ENCODE assay signal across 1 cellular context in the genomic region with DNA sequence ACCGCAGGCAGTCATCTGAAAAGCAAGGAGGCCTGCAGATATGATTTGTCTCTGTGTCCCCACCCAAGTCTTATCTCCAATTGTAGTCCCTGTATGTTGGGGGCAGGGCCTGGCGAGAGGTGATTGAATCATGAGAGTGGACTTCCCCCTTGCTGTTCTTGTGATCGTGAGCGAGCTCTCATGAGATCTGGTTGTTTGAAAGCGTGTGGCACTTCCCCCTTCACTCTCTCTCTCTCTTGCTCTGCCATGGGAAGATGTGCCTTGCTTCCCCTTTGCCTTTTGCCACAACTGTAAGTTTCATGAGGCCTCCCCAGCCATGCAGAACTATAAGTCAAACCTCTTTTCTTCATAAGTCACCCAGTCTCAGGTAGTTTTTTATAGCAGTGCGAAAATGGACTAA.
TF ChIP-seq lines count a peak whose summit lies in the region.

No MANE protein-coding gene starts in this region.

TF ChIP-seq in GM23338, 12 proteins besides CTCF, POLR2A, EP300 and RAD21 (continued from another document):
- TF ChIP-seq, protein P1, sequence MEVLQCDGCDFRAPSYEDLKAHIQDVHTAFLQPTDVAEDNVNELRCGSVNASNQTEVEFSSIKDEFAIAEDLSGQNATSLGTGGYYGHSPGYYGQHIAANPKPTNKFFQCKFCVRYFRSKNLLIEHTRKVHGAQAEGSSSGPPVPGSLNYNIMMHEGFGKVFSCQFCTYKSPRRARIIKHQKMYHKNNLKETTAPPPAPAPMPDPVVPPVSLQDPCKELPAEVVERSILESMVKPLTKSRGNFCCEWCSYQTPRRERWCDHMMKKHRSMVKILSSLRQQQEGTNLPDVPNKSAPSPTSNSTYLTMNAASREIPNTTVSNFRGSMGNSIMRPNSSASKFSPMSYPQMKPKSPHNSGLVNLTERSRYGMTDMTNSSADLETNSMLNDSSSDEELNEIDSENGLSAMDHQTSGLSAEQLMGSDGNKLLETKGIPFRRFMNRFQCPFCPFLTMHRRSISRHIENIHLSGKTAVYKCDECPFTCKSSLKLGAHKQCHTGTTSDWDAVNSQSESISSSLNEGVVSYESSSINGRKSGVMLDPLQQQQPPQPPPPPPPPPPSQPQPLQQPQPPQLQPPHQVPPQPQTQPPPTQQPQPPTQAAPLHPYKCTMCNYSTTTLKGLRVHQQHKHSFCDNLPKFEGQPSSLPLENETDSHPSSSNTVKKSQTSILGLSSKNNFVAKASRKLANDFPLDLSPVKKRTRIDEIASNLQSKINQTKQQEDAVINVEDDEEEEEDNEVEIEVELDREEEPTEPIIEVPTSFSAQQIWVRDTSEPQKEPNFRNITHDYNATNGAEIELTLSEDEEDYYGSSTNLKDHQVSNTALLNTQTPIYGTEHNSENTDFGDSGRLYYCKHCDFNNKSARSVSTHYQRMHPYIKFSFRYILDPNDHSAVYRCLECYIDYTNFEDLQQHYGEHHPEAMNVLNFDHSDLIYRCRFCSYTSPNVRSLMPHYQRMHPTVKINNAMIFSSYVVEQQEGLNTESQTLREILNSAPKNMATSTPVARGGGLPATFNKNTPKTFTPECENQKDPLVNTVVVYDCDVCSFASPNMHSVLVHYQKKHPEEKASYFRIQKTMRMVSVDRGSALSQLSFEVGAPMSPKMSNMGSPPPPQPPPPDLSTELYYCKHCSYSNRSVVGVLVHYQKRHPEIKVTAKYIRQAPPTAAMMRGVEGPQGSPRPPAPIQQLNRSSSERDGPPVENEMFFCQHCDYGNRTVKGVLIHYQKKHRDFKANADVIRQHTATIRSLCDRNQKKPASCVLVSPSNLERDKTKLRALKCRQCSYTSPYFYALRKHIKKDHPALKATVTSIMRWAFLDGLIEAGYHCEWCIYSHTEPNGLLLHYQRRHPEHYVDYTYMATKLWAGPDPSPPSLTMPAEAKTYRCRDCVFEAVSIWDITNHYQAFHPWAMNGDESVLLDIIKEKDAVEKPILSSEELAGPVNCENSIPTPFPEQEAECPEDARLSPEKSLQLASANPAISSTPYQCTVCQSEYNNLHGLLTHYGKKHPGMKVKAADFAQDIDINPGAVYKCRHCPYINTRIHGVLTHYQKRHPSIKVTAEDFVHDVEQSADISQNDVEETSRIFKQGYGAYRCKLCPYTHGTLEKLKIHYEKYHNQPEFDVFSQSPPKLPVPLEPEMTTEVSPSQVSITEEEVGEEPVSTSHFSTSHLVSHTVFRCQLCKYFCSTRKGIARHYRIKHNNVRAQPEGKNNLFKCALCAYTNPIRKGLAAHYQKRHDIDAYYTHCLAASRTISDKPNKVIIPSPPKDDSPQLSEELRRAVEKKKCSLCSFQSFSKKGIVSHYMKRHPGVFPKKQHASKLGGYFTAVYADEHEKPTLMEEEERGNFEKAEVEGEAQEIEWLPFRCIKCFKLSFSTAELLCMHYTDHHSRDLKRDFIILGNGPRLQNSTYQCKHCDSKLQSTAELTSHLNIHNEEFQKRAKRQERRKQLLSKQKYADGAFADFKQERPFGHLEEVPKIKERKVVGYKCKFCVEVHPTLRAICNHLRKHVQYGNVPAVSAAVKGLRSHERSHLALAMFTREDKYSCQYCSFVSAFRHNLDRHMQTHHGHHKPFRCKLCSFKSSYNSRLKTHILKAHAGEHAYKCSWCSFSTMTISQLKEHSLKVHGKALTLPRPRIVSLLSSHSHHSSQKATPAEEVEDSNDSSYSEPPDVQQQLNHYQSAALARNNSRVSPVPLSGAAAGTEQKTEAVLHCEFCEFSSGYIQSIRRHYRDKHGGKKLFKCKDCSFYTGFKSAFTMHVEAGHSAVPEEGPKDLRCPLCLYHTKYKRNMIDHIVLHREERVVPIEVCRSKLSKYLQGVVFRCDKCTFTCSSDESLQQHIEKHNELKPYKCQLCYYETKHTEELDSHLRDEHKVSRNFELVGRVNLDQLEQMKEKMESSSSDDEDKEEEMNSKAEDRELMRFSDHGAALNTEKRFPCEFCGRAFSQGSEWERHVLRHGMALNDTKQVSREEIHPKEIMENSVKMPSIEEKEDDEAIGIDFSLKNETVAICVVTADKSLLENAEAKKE (CRISPR knock-in tag; IDR thresholded peaks at IDR 0.05): no peak
- TF ChIP-seq EZH2phosphoT487 (IDR thresholded peaks at IDR 0.05; ENCODE audit: unreplicated experiment) (no peak), POLR2AphosphoS5 (IDR thresholded peaks at IDR 0.05; ENCODE audit: low read depth) (no peak), CREB1 (CRISPR knock-in tag; IDR thresholded peaks at IDR 0.05; ENCODE audit: low read depth) (no peak), JUNB (IDR thresholded peaks at IDR 0.05; ENCODE audit: unreplicated experiment) (no peak), ZNF331 (CRISPR knock-in tag; IDR thresholded peaks at IDR 0.05; ENCODE audit: low read depth) (no peak), EZH2 (IDR thresholded peaks at IDR 0.05; ENCODE audit: low read depth, unreplicated experiment) (no peak), STAT1 (IDR thresholded peaks at IDR 0.05; ENCODE audit: unreplicated experiment) (no peak)
- TF ChIP-seq, protein P2, sequence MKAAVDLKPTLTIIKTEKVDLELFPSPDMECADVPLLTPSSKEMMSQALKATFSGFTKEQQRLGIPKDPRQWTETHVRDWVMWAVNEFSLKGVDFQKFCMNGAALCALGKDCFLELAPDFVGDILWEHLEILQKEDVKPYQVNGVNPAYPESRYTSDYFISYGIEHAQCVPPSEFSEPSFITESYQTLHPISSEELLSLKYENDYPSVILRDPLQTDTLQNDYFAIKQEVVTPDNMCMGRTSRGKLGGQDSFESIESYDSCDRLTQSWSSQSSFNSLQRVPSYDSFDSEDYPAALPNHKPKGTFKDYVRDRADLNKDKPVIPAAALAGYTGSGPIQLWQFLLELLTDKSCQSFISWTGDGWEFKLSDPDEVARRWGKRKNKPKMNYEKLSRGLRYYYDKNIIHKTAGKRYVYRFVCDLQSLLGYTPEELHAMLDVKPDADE (IDR thresholded peaks at IDR 0.05): no peak
- TF ChIP-seq, protein P3, sequence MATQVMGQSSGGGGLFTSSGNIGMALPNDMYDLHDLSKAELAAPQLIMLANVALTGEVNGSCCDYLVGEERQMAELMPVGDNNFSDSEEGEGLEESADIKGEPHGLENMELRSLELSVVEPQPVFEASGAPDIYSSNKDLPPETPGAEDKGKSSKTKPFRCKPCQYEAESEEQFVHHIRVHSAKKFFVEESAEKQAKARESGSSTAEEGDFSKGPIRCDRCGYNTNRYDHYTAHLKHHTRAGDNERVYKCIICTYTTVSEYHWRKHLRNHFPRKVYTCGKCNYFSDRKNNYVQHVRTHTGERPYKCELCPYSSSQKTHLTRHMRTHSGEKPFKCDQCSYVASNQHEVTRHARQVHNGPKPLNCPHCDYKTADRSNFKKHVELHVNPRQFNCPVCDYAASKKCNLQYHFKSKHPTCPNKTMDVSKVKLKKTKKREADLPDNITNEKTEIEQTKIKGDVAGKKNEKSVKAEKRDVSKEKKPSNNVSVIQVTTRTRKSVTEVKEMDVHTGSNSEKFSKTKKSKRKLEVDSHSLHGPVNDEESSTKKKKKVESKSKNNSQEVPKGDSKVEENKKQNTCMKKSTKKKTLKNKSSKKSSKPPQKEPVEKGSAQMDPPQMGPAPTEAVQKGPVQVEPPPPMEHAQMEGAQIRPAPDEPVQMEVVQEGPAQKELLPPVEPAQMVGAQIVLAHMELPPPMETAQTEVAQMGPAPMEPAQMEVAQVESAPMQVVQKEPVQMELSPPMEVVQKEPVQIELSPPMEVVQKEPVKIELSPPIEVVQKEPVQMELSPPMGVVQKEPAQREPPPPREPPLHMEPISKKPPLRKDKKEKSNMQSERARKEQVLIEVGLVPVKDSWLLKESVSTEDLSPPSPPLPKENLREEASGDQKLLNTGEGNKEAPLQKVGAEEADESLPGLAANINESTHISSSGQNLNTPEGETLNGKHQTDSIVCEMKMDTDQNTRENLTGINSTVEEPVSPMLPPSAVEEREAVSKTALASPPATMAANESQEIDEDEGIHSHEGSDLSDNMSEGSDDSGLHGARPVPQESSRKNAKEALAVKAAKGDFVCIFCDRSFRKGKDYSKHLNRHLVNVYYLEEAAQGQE (IDR thresholded peaks at IDR 0.05; ENCODE audit: unreplicated experiment): no peak
